ENCODE assay signal across 25 cellular contexts in genomic region chrX:72396117-72396516, GRCh38.
DNase-seq lines count a peak whose midpoint lies in the region; ATAC-seq, FAIRE-seq and TF ChIP-seq lines count a peak whose summit lies in the region.
"Had no signal": no experiment of that assay in that cellular context is flagged by ENCODE, and none has a peak within 500 bp of the region (broad histone marks: within the 10 kb centered on the region; RNA-seq: fewer than 3 reads in every experiment).

No MANE protein-coding gene starts in this region.

- H3K9me3 ChIP-seq in iPS-20b (ENCODE audit: insufficient read depth, low read depth, low read length), result no peaks in the 10 kb centered on the region
- no peaks in the 10 kb centered on the region for H3K9me3 ChIP-seq in psoas muscle
- H3K9me3 ChIP-seq in small intestine (ENCODE audit: control insufficient read depth, low read depth), result no peaks in the 10 kb centered on the region
- no peaks in the 10 kb centered on the region for H3K9me3 ChIP-seq in WERI-Rb-1 (ENCODE audit: severe bottlenecking)
- H3K9me3 ChIP-seq in BE2C, result no peaks in the 10 kb centered on the region
- H3K9me3 ChIP-seq: BLaER1, SJSA1 had no signal

- H3K4me3 ChIP-seq in iPS-20b (ENCODE audit: low read length), result no peak overlapping the region
- H3K4me3 ChIP-seq in psoas muscle, result no peak overlapping the region
- H3K4me3 ChIP-seq in small intestine (ENCODE audit: low read depth in 1 of 2, low read length in 2 of 2), result no peak overlapping the region
- no peak overlapping the region for H3K4me3 ChIP-seq in WERI-Rb-1 (ENCODE audit: low read depth, low read length)
- no peak overlapping the region for H3K4me3 ChIP-seq in BE2C (ENCODE audit: low read depth, low read length)
- H3K4me3 ChIP-seq: BLaER1, SJSA1 had no signal

- H3K9ac ChIP-seq in iPS-20b (ENCODE audit: low read depth, low read length), result 0 out of 2 replicates have a peak overlapping the region, but pooled peaks have one; percentile 10
- H3K9ac ChIP-seq: BLaER1 had no signal

- H3K4me1 ChIP-seq in iPS-20b (ENCODE audit: insufficient read depth, low read length), result peaks cover 7% of the 10 kb centered on the region
- peaks cover 13% of the 10 kb centered on the region for H3K4me1 ChIP-seq in psoas muscle
- no peaks in the 10 kb centered on the region for H3K4me1 ChIP-seq in small intestine (ENCODE audit: control insufficient read depth in 2 of 2, insufficient read depth in 1 of 2, low read depth in 1 of 2, low read length in 1 of 2)
- no peaks in the 10 kb centered on the region for H3K4me1 ChIP-seq in BE2C
- H3K4me1 ChIP-seq: BLaER1, SJSA1 had no signal

- H3K27ac ChIP-seq in iPS-20b (ENCODE audit: low read length) (no peak overlapping the region), psoas muscle (no peak overlapping the region), small intestine (ENCODE audit: low read depth in 1 of 2, low read length in 1 of 2) (no peak overlapping the region), WERI-Rb-1 (no peak overlapping the region)
- H3K27ac ChIP-seq: BLaER1, SJSA1 had no signal

- H3K4me3 Mint-ChIP-seq in brain, result no peak overlapping the region
- H3K4me3 Mint-ChIP-seq: CD4-positive, alpha-beta T cell had no signal

- ATAC-seq in psoas muscle (peak in 3 of 4 donors; percentile 39 to 52 (median 41)), GM21786 (IDR thresholded peaks at IDR 0.05; ENCODE audit: unreplicated experiment) (no peak)
- ATAC-seq: Panc1 had no signal

- H3K27me3 ChIP-seq in iPS-20b (ENCODE audit: insufficient read depth, low read length), result no peaks in the 10 kb centered on the region
- peaks cover 0 to 14% (median 0%) of the 10 kb centered on the region in 3 donors for H3K27me3 ChIP-seq in psoas muscle (ENCODE audit: insufficient read depth in 3 of 3, low read length in 2 of 3)
- no peaks in the 10 kb centered on the region for H3K27me3 ChIP-seq in small intestine (ENCODE audit: control insufficient read depth in 2 of 2, insufficient read depth in 2 of 2, low read length in 2 of 2)
- H3K27me3 ChIP-seq in WERI-Rb-1 (ENCODE audit: insufficient read depth, low read depth, severe bottlenecking), result peaks cover 6% of the 10 kb centered on the region
- no peaks in the 10 kb centered on the region for H3K27me3 ChIP-seq in BE2C
- H3K27me3 ChIP-seq: SJSA1 had no signal

- H3K27ac Mint-ChIP-seq in brain, result peak overlapping the region in 3 of 5 experiments; percentile 36 to 88 (median 85)
- H3K27ac Mint-ChIP-seq: CD4-positive, alpha-beta T cell had no signal

- peaks cover 44% of the 10 kb centered on the region for H3K4me1 Mint-ChIP-seq in brain

- intact Hi-C loops in psoas muscle (cut with DNase I), result loop anchor here in 1 of 2 donors (10.0 kb wide), 1 partner anchor 149 kb away; no protein-coding TSS in a partner anchor

- H3K36me3 ChIP-seq in iPS-20b (ENCODE audit: insufficient read depth, low read depth, low read length) (no peaks in the 10 kb centered on the region), psoas muscle (ENCODE audit: insufficient read depth in 1 of 2, low read depth in 1 of 2) (no peaks in the 10 kb centered on the region), small intestine (ENCODE audit: control insufficient read depth in 2 of 2, insufficient read depth in 2 of 2, low read length in 2 of 2) (no peaks in the 10 kb centered on the region), WERI-Rb-1 (no peaks in the 10 kb centered on the region), BE2C (no peaks in the 10 kb centered on the region)
- H3K36me3 ChIP-seq: BLaER1, SJSA1 had no signal

- FAIRE-seq in small intestine (lab: Jason Lieb, UNC), result no peak

- H3K9me3 Mint-ChIP-seq in brain, result no peaks in the 10 kb centered on the region
- H3K9me3 Mint-ChIP-seq: CD4-positive, alpha-beta T cell had no signal

- no peak for TF ChIP-seq CTCF in brain (conservative IDR thresholded peaks at IDR 0.05)
- TF ChIP-seq CTCF in psoas muscle (IDR thresholded peaks at IDR 0.05), result no peak
- TF ChIP-seq CTCF in WERI-Rb-1 (IDR thresholded peaks at IDR 0.05; ENCODE audit: low read depth, low read length), result no peak
- TF ChIP-seq CTCF in BE2C (IDR thresholded peaks at IDR 0.05; ENCODE audit: low read depth, low read length), result no peak

- peaks cover 3% of the 10 kb centered on the region for H3K27me3 Mint-ChIP-seq in brain
- H3K27me3 Mint-ChIP-seq: CD4-positive, alpha-beta T cell had no signal

- peak; percentile 5 for DNase-seq in fibroblast of gingiva (ENCODE audit: low read depth)
- no peak for DNase-seq in psoas muscle
- no peak for DNase-seq in small intestine
- no peak for DNase-seq in WERI-Rb-1
- no peak for DNase-seq in BE2C
- DNase-seq: CD4-positive, alpha-beta T cell; COR-L47; DMS79; GOT3; HCEC 1CT; KBM-7; MM.1S; NCI-H1092; NCI-H1436 treated with DMSO at 0.1 percent for 48 hours; NCI-H2029; NCI-H345; NCI-H524; NCI-H774; NK-92 treated with Interleukin-12 subunit alpha and Interleukin-12 subunit beta, amount 100 ng/mL, for 24 hours had no signal

- H3K36me3 Mint-ChIP-seq in brain, result peaks cover 15% of the 10 kb centered on the region

- WGBS in psoas muscle, 3 donors, result 7 to 17% (median 9%) methylated on average over 1 of the region's 1 CpG
- 75 to 91% (median 88%) methylated on average over 1 of the region's 1 CpG for WGBS in small intestine, 3 donors
